9 cellular contexts compared by ENCODE assay signal in the genomic region with DNA sequence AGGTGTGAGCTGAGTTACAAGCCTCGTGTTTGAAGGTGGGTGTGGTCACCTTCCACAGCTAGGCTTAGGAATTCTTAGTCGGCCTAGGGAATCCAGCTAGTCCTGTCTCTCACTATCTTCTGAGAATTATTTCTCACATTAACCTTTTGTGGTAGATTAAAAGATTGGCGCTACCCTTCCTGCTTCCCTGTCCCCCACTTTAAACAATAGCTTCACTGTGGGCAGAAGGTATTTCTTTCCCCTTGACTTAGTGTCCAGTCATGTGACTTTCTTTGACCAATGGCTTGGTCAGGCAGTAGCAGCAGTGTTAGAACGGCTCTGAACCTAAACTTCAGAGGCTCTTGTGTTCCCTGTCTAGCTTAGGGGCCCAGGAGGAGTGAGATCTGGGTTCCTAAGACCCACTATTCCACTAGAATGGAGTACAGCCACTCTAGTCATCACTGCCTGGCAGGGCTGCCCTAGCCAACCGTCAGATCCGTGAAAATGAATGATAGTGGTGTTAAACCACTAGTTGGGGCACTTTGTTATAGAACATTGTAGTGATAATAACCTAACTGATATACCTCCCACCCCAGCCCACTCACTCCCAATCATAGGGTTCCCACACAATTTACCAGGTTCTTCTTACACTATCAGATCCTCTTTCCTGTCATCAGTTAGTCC. TPM values are rescaled to one million over a fixed set of nuclear protein-coding genes. Genes with fewer than 3 reads are reported as not detected.
DNase-seq lines count a peak whose midpoint lies in the region; ATAC-seq, FAIRE-seq and TF ChIP-seq lines count a peak whose summit lies in the region.
"Had no signal": no experiment of that assay in that cellular context is flagged by ENCODE, and none has a peak within 500 bp of the region (broad histone marks: within the 10 kb centered on the region; RNA-seq: fewer than 3 reads in every experiment).

No MANE protein-coding gene starts in this region.

- H3K4me3 ChIP-seq in SJCRH30 (peak overlapping the region; percentile 6), mesendoderm (ENCODE audit: low read length) (no peak overlapping the region)

- peak; percentile 14 for ATAC-seq in GM18861 (IDR thresholded peaks at IDR 0.05; ENCODE audit: unreplicated experiment)
- ATAC-seq in HG02798 (IDR thresholded peaks at IDR 0.05; ENCODE audit: poor library complexity, unreplicated experiment): peak; percentile 24

- DNase-seq in SJCRH30 (peak; percentile 19 to 57), mesendoderm (peak; percentile 25), cerebellar nuclear complex (lab: John Stamatoyannopoulos, UW) (no peak), GM12892 (ENCODE audit: insufficient read length) (no peak), activated gamma-delta T cell treated with Interleukin-2 at 50 U/mL for 16 hours (no peak), occipital lobe (lab: John Stamatoyannopoulos, UW) (no peak)

- peak overlapping the region; percentile 52 for H3K4ac ChIP-seq in mesendoderm (ENCODE audit: low read depth, low read length)

- H3K9ac ChIP-seq in mesendoderm (ENCODE audit: low read length): peak overlapping the region; percentile 50

- H3K79me1 ChIP-seq in mesendoderm (ENCODE audit: low read length): no peaks in the 10 kb centered on the region

- no peaks in the 10 kb centered on the region for H3K36me3 ChIP-seq in SJCRH30
- no peaks in the 10 kb centered on the region for H3K36me3 ChIP-seq in mesendoderm (ENCODE audit: control insufficient read depth, insufficient read depth, low read length)

- no peak for FAIRE-seq in GM12892 (lab: Jason Lieb, UNC)

- no peak overlapping the region for H2BK5ac ChIP-seq in mesendoderm (ENCODE audit: low read length)

- H2AK5ac ChIP-seq in mesendoderm (ENCODE audit: low read length): no peak overlapping the region

- H3K27ac ChIP-seq in SJCRH30: no peak overlapping the region
- H3K27ac ChIP-seq in mesendoderm (ENCODE audit: low read depth, low read length): no peak overlapping the region

- H3K56ac ChIP-seq in mesendoderm (ENCODE audit: low read length): peak overlapping the region; percentile 64

- H3K4me1 ChIP-seq in SJCRH30 (no peaks in the 10 kb centered on the region), mesendoderm (ENCODE audit: control insufficient read depth, low read depth, low read length) (no peaks in the 10 kb centered on the region)

- H3K27me3 ChIP-seq in SJCRH30 (no peaks in the 10 kb centered on the region), mesendoderm (ENCODE audit: insufficient read depth, low read length, poor library complexity) (no peaks in the 10 kb centered on the region)

- H3K23ac ChIP-seq in mesendoderm (ENCODE audit: low read length): no peak overlapping the region

- H2BK120ac ChIP-seq in mesendoderm (ENCODE audit: low read depth, low read length): no peak overlapping the region

- no peak overlapping the region for H4K8ac ChIP-seq in mesendoderm (ENCODE audit: low read depth, low read length)

- H4K5ac ChIP-seq in mesendoderm (ENCODE audit: low read length): no peak overlapping the region

- WGBS in mesendoderm (ENCODE audit: extremely low coverage, insufficient coverage, low lambda C conversion rate): no CpG with 5 or more reads among the region's 6 CpGs

- TF ChIP-seq POLR2A in GM12892 (IDR thresholded peaks at IDR 0.05; ENCODE audit: low read depth, low read length): no peak

- no peaks in the 10 kb centered on the region for H3K79me2 ChIP-seq in mesendoderm (ENCODE audit: control insufficient read depth, insufficient read depth, low read length)

- no peaks in the 10 kb centered on the region for H3K9me3 ChIP-seq in SJCRH30 (replicated peaks)

- H2BK15ac ChIP-seq in mesendoderm (replicated peaks; ENCODE audit: low read depth): no peak overlapping the region

- peak overlapping the region; percentile 40 for H3K18ac ChIP-seq in mesendoderm (ENCODE audit: low read length)

- no peak overlapping the region for H3K4me2 ChIP-seq in mesendoderm (ENCODE audit: low read length)

RNA-seq across cellular contexts. Expression of a gene that starts 13.9 kb away (rescaled TPM):
- 0.14 TPM in 1 of 2 replicates, not detected in the other for total RNA-seq in SJCRH30 (2014; rRNA removed; shearing (Covaris generic))
- polyA plus RNA-seq in mesendoderm (2013, experiment 1 of 2): not detected
- polyA plus RNA-seq in mesendoderm (2013, experiment 2 of 2): not detected
- polyA plus RNA-seq in GM12892 (2012; ENCODE audit: missing spikeins): not detected
- total RNA-seq in occipital lobe: not detected
- total RNA-seq: glomerular endothelial cell had no signal

RNA-seq across cellular contexts. Expression of a gene that starts 17.6 kb away (rescaled TPM):
- not detected in 2 replicates for total RNA-seq in SJCRH30 (2014; rRNA removed; shearing (Covaris generic))
- polyA plus RNA-seq in mesendoderm (2013, experiment 1 of 2): 0.03 TPM
- 0.01 TPM for polyA plus RNA-seq in mesendoderm (2013, experiment 2 of 2)
- polyA plus RNA-seq in GM12892 (2012; ENCODE audit: missing spikeins): 1.1 TPM
- total RNA-seq in occipital lobe: not detected
- total RNA-seq: glomerular endothelial cell had no signal

Comparison
In these comparisons a context has a peak if more than half of its experiments do, and no peak if none do; other contexts are left out.
1. DNase-seq: peak in SJCRH30 (2 of 2) and mesendoderm (single experiment); none in cerebellar nuclear complex (0 of 2), GM12892 (single experiment), activated gamma-delta T cell treated with Interleukin-2 at 50 U/mL for 16 hours (single experiment) and occipital lobe (single experiment).